ENCODE assay signal across 23 cellular contexts in genomic region chr3:35737080-35737479, GRCh38.
"Had no signal": no experiment of that assay in that cellular context is flagged by ENCODE, and none has a peak within 500 bp of the region (broad histone marks: within the 10 kb centered on the region; RNA-seq: fewer than 3 reads in every experiment).

No MANE protein-coding gene starts in this region.

- ATAC-seq: mucosa of descending colon; naive thymus-derived CD4-positive, alpha-beta T cell; natural killer cell treated with Interleukin-12 subunit alpha and Interleukin-12 subunit beta and Interleukin-15 and Interleukin-18, amount 100 ng/mL, for 72 hours; right lobe of liver had no signal

- H2AFZ ChIP-seq: hepatocyte had no signal

- H3K27me3 ChIP-seq: ovary, right atrium auricular region, right lobe of liver, suprapubic skin, tibial nerve, vagina had no signal

- H3K9me3 ChIP-seq: left ventricle myocardium inferior, mucosa of descending colon, ovary, right atrium auricular region, right lobe of liver, suprapubic skin, tibial nerve, vagina had no signal

- H3K27me3 Mint-ChIP-seq: naive thymus-derived CD4-positive, alpha-beta T cell; natural killer cell treated with Interleukin-12 subunit alpha and Interleukin-12 subunit beta and Interleukin-15 and Interleukin-18, amount 100 ng/mL, for 72 hours; stimulated activated naive CD8-positive, alpha-beta T cell treated with anti-CD3 and anti-CD28 coated beads, Interleukin-15, Interleukin-2, amounts not matched to agents 100 ng/mL and 50 ng/mL, for 24 hours had no signal

- H3K4me2 ChIP-seq: hepatocyte had no signal

- DNase-seq: islet precursor cell; left ventricle myocardium inferior; midbrain; mucosa of descending colon; naive thymus-derived CD4-positive, alpha-beta T cell; ovary; right lobe of liver; stimulated activated CD4-positive, alpha-beta T cell treated with anti-CD3 and anti-CD28 coated beads, Interleukin-12 subunit alpha, Interleukin-12 subunit beta, amount 100 ng/mL, for 4 hours; stimulated activated CD4-positive, alpha-beta T cell treated with anti-CD3 and anti-CD28 coated beads, Interleukin-15, amount 100 ng/mL, for 24 hours; stimulated activated CD4-positive, alpha-beta T cell treated with anti-CD3 and anti-CD28 coated beads, Interleukin-2, amount 100 ng/mL, for 24 hours; stimulated activated CD4-positive, alpha-beta T cell treated with anti-CD3 and anti-CD28 coated beads, Interleukin-4, amount 100 ng/mL, for 1 hour; stimulated activated naive CD4-positive, alpha-beta T cell had no signal

- H3K4me1 Mint-ChIP-seq: naive thymus-derived CD4-positive, alpha-beta T cell had no signal

- H3K79me2 ChIP-seq: hepatocyte had no signal

- H3K27ac ChIP-seq: hepatocyte, left ventricle myocardium inferior, ovary, right atrium auricular region, right lobe of liver, skin epidermis, suprapubic skin, tibial nerve, vagina had no signal

- H3K4me3 ChIP-seq: hepatocyte, left ventricle myocardium inferior, lung, mucosa of descending colon, ovary, right atrium auricular region, right lobe of liver, skin epidermis, suprapubic skin, tibial nerve, vagina had no signal

- H3K9me3 Mint-ChIP-seq: stimulated activated naive CD8-positive, alpha-beta T cell treated with anti-CD3 and anti-CD28 coated beads, Interleukin-15, Interleukin-2, amounts not matched to agents 100 ng/mL and 50 ng/mL, for 24 hours; type B pancreatic cell had no signal

- H3K36me3 Mint-ChIP-seq: naive thymus-derived CD4-positive, alpha-beta T cell; natural killer cell treated with Interleukin-12 subunit alpha and Interleukin-12 subunit beta and Interleukin-15 and Interleukin-18, amount 100 ng/mL, for 72 hours; type B pancreatic cell had no signal

- H3K27ac Mint-ChIP-seq: naive thymus-derived CD4-positive, alpha-beta T cell; natural killer cell treated with Interleukin-12 subunit alpha and Interleukin-12 subunit beta and Interleukin-15 and Interleukin-18, amount 100 ng/mL, for 72 hours; progenitor cell of endocrine pancreas; stimulated activated naive CD8-positive, alpha-beta T cell treated with anti-CD3 and anti-CD28 coated beads, Interleukin-15, Interleukin-2, amounts not matched to agents 100 ng/mL and 50 ng/mL, for 24 hours; type B pancreatic cell had no signal

- H3K36me3 ChIP-seq: left ventricle myocardium inferior, ovary, right atrium auricular region, right lobe of liver, suprapubic skin, tibial nerve, vagina had no signal

- H3K4me3 Mint-ChIP-seq: naive thymus-derived CD4-positive, alpha-beta T cell; natural killer cell treated with Interleukin-12 subunit alpha and Interleukin-12 subunit beta and Interleukin-15 and Interleukin-18, amount 100 ng/mL, for 72 hours; stimulated activated naive CD8-positive, alpha-beta T cell treated with anti-CD3 and anti-CD28 coated beads, Interleukin-15, Interleukin-2, amounts not matched to agents 100 ng/mL and 50 ng/mL, for 24 hours; type B pancreatic cell had no signal

- H3K4me1 ChIP-seq: left ventricle myocardium inferior, right atrium auricular region, right lobe of liver, tibial nerve, vagina had no signal
